24 cellular contexts compared by ENCODE assay signal in the genomic region with DNA sequence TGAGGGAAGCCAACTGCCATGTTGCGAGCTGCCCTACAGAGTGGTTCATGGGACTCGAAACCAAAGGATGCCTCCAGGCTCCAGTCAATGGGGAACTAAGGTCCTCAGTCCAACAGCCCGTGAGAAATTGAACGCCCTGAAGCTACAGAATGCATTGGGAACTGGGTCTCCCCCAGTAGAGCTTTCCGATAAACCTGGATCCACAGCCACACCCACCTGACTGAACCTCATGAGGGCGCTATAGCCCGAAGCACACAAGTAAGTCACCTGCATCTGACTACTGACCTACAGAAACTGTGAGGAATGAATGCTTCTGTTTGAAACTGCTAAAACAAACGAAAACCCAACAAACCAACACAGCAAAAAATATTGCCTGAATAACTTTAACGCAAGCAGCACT.
"Had no signal": no experiment of that assay in that cellular context is flagged by ENCODE, and none has a peak within 500 bp of the region (broad histone marks: within the 10 kb centered on the region; RNA-seq: fewer than 3 reads in every experiment).

No MANE protein-coding gene starts in this region.

- H3K4me3 Mint-ChIP-seq: activated T-cell treated with anti-CD3 and anti-CD28 coated beads, Interleukin-2, amount 50 U/mL, for 72 hours; dendritic cell treated with granulocyte-macrophage colony-stimulating factor and Interleukin-4, amounts not matched to agents 40 ng/mL and 50 ng/mL, for 4 days; memory B cell; naive B cell; neural crest cell; stimulated activated naive CD8-positive, alpha-beta T cell treated with anti-CD3 and anti-CD28 coated beads, Interleukin-15, amount 100 ng/mL, for 72 hours had no signal

- H3K27me3 ChIP-seq: adrenal gland, esophagus squamous epithelium, right lobe of liver, suprapubic skin, vagina had no signal

- H3K4me1 Mint-ChIP-seq: naive B cell; stimulated activated naive CD8-positive, alpha-beta T cell treated with anti-CD3 and anti-CD28 coated beads, Interleukin-15, amount 100 ng/mL, for 72 hours had no signal

- H3K36me3 Mint-ChIP-seq: memory B cell, naive B cell had no signal

- H3K9me3 ChIP-seq: adrenal gland, esophagus squamous epithelium, psoas muscle, right lobe of liver, suprapubic skin, vagina had no signal

- H3K27ac Mint-ChIP-seq: activated naive CD4-positive, alpha-beta T cell treated with anti-CD3 and anti-CD28 coated beads, Interleukin-2, amount 50 U/mL, for 72 hours; activated T-cell treated with anti-CD3 and anti-CD28 coated beads, Interleukin-2, amount 50 U/mL, for 72 hours; dendritic cell treated with granulocyte-macrophage colony-stimulating factor and Interleukin-4, amounts not matched to agents 40 ng/mL and 50 ng/mL, for 4 days; memory B cell; naive B cell; stimulated activated naive CD8-positive, alpha-beta T cell treated with anti-CD3 and anti-CD28 coated beads, Interleukin-15, amount 100 ng/mL, for 72 hours had no signal

- DNase-seq: activated CD8-positive, alpha-beta memory T cell treated with anti-CD3 and anti-CD28 coated beads for 24 hours; activated gamma-delta T cell; activated T-cell treated with anti-CD3 and anti-CD28 coated beads, Interleukin-2, amount 50 U/mL, for 72 hours; adrenal gland; effector CD8-positive, alpha-beta T cell; esophagus squamous epithelium; heart right ventricle; mucosa of descending colon; naive B cell; psoas muscle; right lobe of liver; small intestine; stimulated activated CD4-positive, alpha-beta T cell treated with anti-CD3 and anti-CD28 coated beads, Interleukin-15, amount 100 ng/mL, for 24 hours; stimulated activated CD4-positive, alpha-beta T cell treated with anti-CD3 and anti-CD28 coated beads, Interleukin-2, amount 100 ng/mL, for 48 hours; stimulated activated naive CD8-positive, alpha-beta T cell treated with anti-CD3 and anti-CD28 coated beads, Interleukin-15, amount 100 ng/mL, for 72 hours; T1000; trophoblast cell had no signal

- ATAC-seq: activated CD4-positive, CD25-positive, alpha-beta regulatory T cell treated with anti-CD3 and anti-CD28 coated beads, Interleukin-2, amount 50 U/mL, for 24 hours; activated T-cell treated with anti-CD3 and anti-CD28 coated beads, Interleukin-2, amount 50 U/mL, for 72 hours; heart right ventricle; mucosa of descending colon; psoas muscle; right lobe of liver; stimulated activated naive CD8-positive, alpha-beta T cell treated with anti-CD3 and anti-CD28 coated beads, Interleukin-15, amount 100 ng/mL, for 72 hours had no signal

- H3K27ac ChIP-seq: adrenal gland, esophagus squamous epithelium, heart right ventricle, psoas muscle, right lobe of liver, suprapubic skin, vagina had no signal

- H3K27me3 Mint-ChIP-seq: dendritic cell treated with granulocyte-macrophage colony-stimulating factor and Interleukin-4, amounts not matched to agents 40 ng/mL and 50 ng/mL, for 4 days; memory B cell; naive B cell; stimulated activated naive CD8-positive, alpha-beta T cell treated with anti-CD3 and anti-CD28 coated beads, Interleukin-15, amount 100 ng/mL, for 72 hours had no signal

- H3K36me3 ChIP-seq: adrenal gland, esophagus squamous epithelium, heart right ventricle, right lobe of liver, suprapubic skin, vagina had no signal

- H3K4me3 ChIP-seq: adrenal gland, esophagus squamous epithelium, heart right ventricle, mucosa of descending colon, psoas muscle, right lobe of liver, suprapubic skin, vagina had no signal

- H3K4me1 ChIP-seq: adrenal gland, esophagus squamous epithelium, heart right ventricle, psoas muscle, right lobe of liver, suprapubic skin, vagina had no signal
